In genomic region chr15:65517866-65518207, GRCh38 we compare ENCODE assay signal across 8 cellular contexts. TPM values are rescaled to one million over a fixed set of nuclear protein-coding genes. Genes with fewer than 3 reads are reported as not detected.
DNase-seq lines count a peak whose midpoint lies in the region; ATAC-seq and TF ChIP-seq lines count a peak whose summit lies in the region.

No MANE protein-coding gene starts in this region.

- 0 out of 2 replicates have a peak overlapping the region, but pooled peaks have one; percentile 93 for H3K9ac ChIP-seq in GM23248

- peak; percentile 45 for TF ChIP-seq CTCF in RWPE1 (conservative IDR thresholded peaks at IDR 0.05; ENCODE audit: low read depth)
- no peak for TF ChIP-seq CTCF in esophagus squamous epithelium (IDR thresholded peaks at IDR 0.05)
- no peak for TF ChIP-seq CTCF in ovary (IDR thresholded peaks at IDR 0.05)

- no peaks in the 10 kb centered on the region for H3K27me3 ChIP-seq in GM23248 (replicated peaks; ENCODE audit: insufficient read depth)
- no peaks in the 10 kb centered on the region for H3K27me3 ChIP-seq in esophagus squamous epithelium
- H3K27me3 ChIP-seq in ovary, result no peaks in the 10 kb centered on the region

- H3K36me3 ChIP-seq in GM23248 (ENCODE audit: low read depth) (no peaks in the 10 kb centered on the region), esophagus squamous epithelium (peaks cover 0 to 13% (median 0%) of the 10 kb centered on the region in 3 donors), ovary (no peaks in the 10 kb centered on the region)

- H3K4me2 ChIP-seq in GM23248 (ENCODE audit: unreplicated experiment), result peak overlapping the region; percentile 98

- WGBS in GM23248 (ENCODE audit: low coverage in 1 of 2, low lambda C conversion rate in 2 of 2, missing lambda C conversion rate in 2 of 2), 2 experiments, result 16 to 21% methylated on average over 8 of the region's 8 CpGs
- 21 to 33% methylated on average over 8 of the region's 8 CpGs for WGBS in esophagus squamous epithelium, 2 donors
- 23 to 25% (median 25%) methylated on average over 8 of the region's 8 CpGs for WGBS in ovary, 3 donors

- POLR2A ChIA-PET in RWPE1 (lab: Yijun Ruan, JAX; ENCODE audit: low non-redundant PET), result no interaction called here

- no peak overlapping the region for H3K27ac ChIP-seq in GM23248
- H3K27ac ChIP-seq in RWPE1, result peak overlapping the region; percentile 91
- peak overlapping the region; percentile 90 to 97 (median 96) for H3K27ac ChIP-seq in esophagus squamous epithelium
- H3K27ac ChIP-seq in skin epidermis, result peak overlapping the region in 12 of 21 experiments; percentile 80 to 99 (median 96)
- H3K27ac ChIP-seq in ovary, result no peak overlapping the region

- TF ChIP-seq POLR2A in esophagus squamous epithelium (IDR thresholded peaks at IDR 0.05) (no peak), ovary (IDR thresholded peaks at IDR 0.05) (no peak)

- peaks cover 13% of the 10 kb centered on the region for H3K4me1 ChIP-seq in GM23248 (ENCODE audit: insufficient read depth)
- peaks cover 6 to 43% (median 15%) of the 10 kb centered on the region in 3 donors for H3K4me1 ChIP-seq in esophagus squamous epithelium
- H3K4me1 ChIP-seq in ovary (ENCODE audit: insufficient read depth), result peaks cover 7% of the 10 kb centered on the region

- intact Hi-C loops in esophagus squamous epithelium (cut with DNase I), result no loop called here
- intact Hi-C loops in ovary (cut with DNase I), result no loop called here

- no peak for TF ChIP-seq EP300 in ovary (IDR thresholded peaks at IDR 0.05)

- H3K9me3 ChIP-seq in GM23248 (ENCODE audit: low read depth) (no peaks in the 10 kb centered on the region), esophagus squamous epithelium (no peaks in the 10 kb centered on the region), ovary (no peaks in the 10 kb centered on the region)

- no peaks in the 10 kb centered on the region for H3K9me2 ChIP-seq in GM23248 (ENCODE audit: insufficient read depth)

- no peak for DNase-seq in GM23248
- DNase-seq in RWPE1 (ENCODE audit: low spot score), result no peak
- no peak for DNase-seq in esophagus squamous epithelium (lab: John Stamatoyannopoulos, UW)
- no peak for DNase-seq in DMS 273 (lab: John Stamatoyannopoulos, UW; ENCODE audit: unreplicated experiment)
- no peak for DNase-seq in ovary
- no peak for DNase-seq in NCI-H146 (lab: John Stamatoyannopoulos, UW)

- peaks cover 15% of the 10 kb centered on the region; the same call in 1 of the 2 replicates for H3F3A ChIP-seq in GM23248 (ENCODE audit: insufficient read depth)

- in situ Hi-C loops in GM23248 (cut with MboI), result no loop called here

- H3K4me3 ChIP-seq in GM23248 (peak overlapping the region; percentile 95), esophagus squamous epithelium (peak overlapping the region in 3 of 4 donors; percentile 85 to 100 (median 100)), skin epidermis (peak overlapping the region in 5 of 7 experiments; percentile 80 to 100 (median 98)), ovary (no peak overlapping the region)

- H4K20me1 ChIP-seq in GM23248 (ENCODE audit: insufficient read depth), result no peaks in the 10 kb centered on the region

- CTCF ChIA-PET in RWPE1 (lab: Yijun Ruan, JAX), result interaction anchor here (0.6 to 1.3 kb wide), 3 partner anchors 11 to 19 kb away, joined by 3 to 4 read pairs (median 3); partner anchors contain the start of gene HACD3

- peak overlapping the region; percentile 89 for H2AFZ ChIP-seq in GM23248

- H3K79me2 ChIP-seq in GM23248 (ENCODE audit: insufficient read depth), result peaks cover 41% of the 10 kb centered on the region

- no peak for ATAC-seq in HG03039 (IDR thresholded peaks at IDR 0.05; ENCODE audit: unreplicated experiment)

RNA-seq across cellular contexts. Expression of gene DPP8, which starts 0.3 kb away (rescaled TPM):
- total RNA-seq in GM23248 (2014; rRNA removed; shearing (Covaris generic)), result 21.5 and 28.9 TPM in 2 replicates
- polyA plus RNA-seq in GM23248 (2016; fragmentation: Nextera tagmentation; extraction: Ambion mirVana), result 28.0 and 30.1 TPM in 2 replicates
- total RNA-seq in esophagus squamous epithelium, result 10 to 100 TPM; 19.8 to 30.5 (median 21.8) TPM
- total RNA-seq in ovary, result 10 to 100 TPM; 31.1 to 36.5 (median 34.1) TPM
- 10 to 100 TPM; 13.7 to 14.9 TPM for polyA plus RNA-seq in ovary

RNA-seq across cellular contexts. Expression of gene HACD3, which starts 12.4 kb away (rescaled TPM):
- total RNA-seq in GM23248 (2014; rRNA removed; shearing (Covaris generic)), result 89.7 and 104 TPM in 2 replicates
- polyA plus RNA-seq in GM23248 (2016; fragmentation: Nextera tagmentation; extraction: Ambion mirVana), result 119 and 135 TPM in 2 replicates
- 10 to 100 TPM; 14.7 to 53.2 (median 32.9) TPM for total RNA-seq in esophagus squamous epithelium
- 10 to 100 TPM; 51.6 to 70.3 (median 58.0) TPM for total RNA-seq in ovary
- polyA plus RNA-seq in ovary, result 10 to 100 TPM; 39.2 to 96.6 TPM

Comparison
In these comparisons a context has a peak if more than half of its experiments do, and no peak if none do; other contexts are left out.
1. H3K27ac ChIP-seq: peak in RWPE1 (single experiment), esophagus squamous epithelium (4 of 4) and skin epidermis (12 of 21); none in GM23248 (single experiment) and ovary (0 of 2).